In the genomic region with DNA sequence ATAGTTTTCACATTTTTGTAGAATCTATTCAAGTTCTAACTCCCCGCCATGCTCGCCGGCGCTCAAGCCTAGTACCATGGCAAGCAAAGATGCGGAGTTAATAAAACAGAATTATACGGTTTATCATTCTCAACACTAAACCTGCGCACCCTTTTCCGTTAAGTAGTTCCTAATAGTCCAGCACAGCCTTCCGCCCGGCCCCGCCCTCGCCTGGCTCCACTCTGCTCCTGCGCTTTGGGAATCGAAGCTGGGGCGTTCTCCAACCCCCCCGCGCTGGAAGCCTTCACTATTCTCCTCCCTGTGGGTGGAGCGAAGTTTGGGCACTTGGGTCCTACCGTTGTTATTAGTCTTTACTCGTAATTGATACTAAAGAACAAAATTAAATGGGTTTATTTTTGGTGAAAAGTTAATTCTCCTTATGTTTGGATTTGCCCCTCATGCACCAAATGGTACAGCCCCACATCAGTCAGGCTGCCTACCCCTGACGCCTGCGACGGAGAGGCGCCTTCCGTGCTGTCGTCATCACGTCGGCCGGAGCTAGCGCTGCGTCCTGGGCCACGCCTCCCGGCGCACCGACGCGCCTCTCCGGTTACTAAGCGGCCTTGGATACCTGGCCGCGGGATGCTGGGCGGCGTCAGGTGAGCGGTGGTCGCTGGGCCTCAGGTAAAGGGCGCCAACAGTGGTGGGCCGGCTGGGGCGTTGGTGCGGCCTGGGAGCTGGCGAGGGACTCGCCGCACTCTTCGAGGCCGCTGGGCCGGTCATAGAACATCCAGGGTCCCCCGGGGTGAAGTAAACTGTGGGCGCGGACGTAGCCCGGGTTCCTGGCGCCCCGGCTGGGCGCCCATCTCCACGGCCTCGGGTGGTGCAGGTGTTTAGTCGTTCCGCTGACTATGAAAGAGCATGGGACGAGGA, we compare ENCODE assay signal across 1 cellular context.
TF ChIP-seq lines count a peak whose summit lies in the region.

A gene with protein sequence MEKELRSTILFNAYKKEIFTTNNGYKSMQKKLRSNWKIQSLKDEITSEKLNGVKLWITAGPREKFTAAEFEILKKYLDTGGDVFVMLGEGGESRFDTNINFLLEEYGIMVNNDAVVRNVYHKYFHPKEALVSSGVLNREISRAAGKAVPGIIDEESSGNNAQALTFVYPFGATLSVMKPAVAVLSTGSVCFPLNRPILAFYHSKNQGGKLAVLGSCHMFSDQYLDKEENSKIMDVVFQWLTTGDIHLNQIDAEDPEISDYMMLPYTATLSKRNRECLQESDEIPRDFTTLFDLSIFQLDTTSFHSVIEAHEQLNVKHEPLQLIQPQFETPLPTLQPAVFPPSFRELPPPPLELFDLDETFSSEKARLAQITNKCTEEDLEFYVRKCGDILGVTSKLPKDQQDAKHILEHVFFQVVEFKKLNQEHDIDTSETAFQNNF (plus strand): TSS at position 546 of the 912 bp plus-strand sequence. CDS start 3,762 bp downstream, outside the sequence.

TF ChIP-seq in HCT116, 20 proteins besides CTCF, POLR2A, EP300 and RAD21 (continued from another document):
- TF ChIP-seq, protein P1, sequence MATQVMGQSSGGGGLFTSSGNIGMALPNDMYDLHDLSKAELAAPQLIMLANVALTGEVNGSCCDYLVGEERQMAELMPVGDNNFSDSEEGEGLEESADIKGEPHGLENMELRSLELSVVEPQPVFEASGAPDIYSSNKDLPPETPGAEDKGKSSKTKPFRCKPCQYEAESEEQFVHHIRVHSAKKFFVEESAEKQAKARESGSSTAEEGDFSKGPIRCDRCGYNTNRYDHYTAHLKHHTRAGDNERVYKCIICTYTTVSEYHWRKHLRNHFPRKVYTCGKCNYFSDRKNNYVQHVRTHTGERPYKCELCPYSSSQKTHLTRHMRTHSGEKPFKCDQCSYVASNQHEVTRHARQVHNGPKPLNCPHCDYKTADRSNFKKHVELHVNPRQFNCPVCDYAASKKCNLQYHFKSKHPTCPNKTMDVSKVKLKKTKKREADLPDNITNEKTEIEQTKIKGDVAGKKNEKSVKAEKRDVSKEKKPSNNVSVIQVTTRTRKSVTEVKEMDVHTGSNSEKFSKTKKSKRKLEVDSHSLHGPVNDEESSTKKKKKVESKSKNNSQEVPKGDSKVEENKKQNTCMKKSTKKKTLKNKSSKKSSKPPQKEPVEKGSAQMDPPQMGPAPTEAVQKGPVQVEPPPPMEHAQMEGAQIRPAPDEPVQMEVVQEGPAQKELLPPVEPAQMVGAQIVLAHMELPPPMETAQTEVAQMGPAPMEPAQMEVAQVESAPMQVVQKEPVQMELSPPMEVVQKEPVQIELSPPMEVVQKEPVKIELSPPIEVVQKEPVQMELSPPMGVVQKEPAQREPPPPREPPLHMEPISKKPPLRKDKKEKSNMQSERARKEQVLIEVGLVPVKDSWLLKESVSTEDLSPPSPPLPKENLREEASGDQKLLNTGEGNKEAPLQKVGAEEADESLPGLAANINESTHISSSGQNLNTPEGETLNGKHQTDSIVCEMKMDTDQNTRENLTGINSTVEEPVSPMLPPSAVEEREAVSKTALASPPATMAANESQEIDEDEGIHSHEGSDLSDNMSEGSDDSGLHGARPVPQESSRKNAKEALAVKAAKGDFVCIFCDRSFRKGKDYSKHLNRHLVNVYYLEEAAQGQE (IDR thresholded peaks at IDR 0.05; ENCODE audit: low read depth), result no peak
- TF ChIP-seq TCF7L2 (IDR thresholded peaks at IDR 0.05; ENCODE audit: borderline replicate concordance, extremely low read depth, insufficient read depth, insufficient read length) (peak; percentile 9), SP1 (IDR thresholded peaks at IDR 0.05; ENCODE audit: low read depth) (peak; percentile 89), ZNF274 (IDR thresholded peaks at IDR 0.05; ENCODE audit: low read depth, low read length) (no peak), YY1 (IDR thresholded peaks at IDR 0.05; ENCODE audit: extremely low read depth, insufficient replicate concordance, low read depth, low read length) (no peak), FOSL1 (IDR thresholded peaks at IDR 0.05; ENCODE audit: low read depth) (no peak), SIN3A (IDR thresholded peaks at IDR 0.05; ENCODE audit: low read depth) (peak; percentile 67; the same call in 1 of the 2 replicates), EZH2phosphoT487 (IDR thresholded peaks at IDR 0.05; ENCODE audit: borderline replicate concordance) (no peak), EZH2 (IDR thresholded peaks at IDR 0.05) (no peak), EGR1 (IDR thresholded peaks at IDR 0.05; ENCODE audit: low read depth) (0 out of 2 replicates have a peak, but pooled peaks have one; percentile 10), CEBPB (IDR thresholded peaks at IDR 0.05; ENCODE audit: low read depth) (no peak), ZFX (IDR thresholded peaks at IDR 0.05) (peak; percentile 81; the same call in 1 of the 2 replicates), ELF1 (IDR thresholded peaks at IDR 0.05; ENCODE audit: borderline replicate concordance, low read depth) (no peak; the same call in 1 of the 2 replicates)
- TF ChIP-seq, protein P2, sequence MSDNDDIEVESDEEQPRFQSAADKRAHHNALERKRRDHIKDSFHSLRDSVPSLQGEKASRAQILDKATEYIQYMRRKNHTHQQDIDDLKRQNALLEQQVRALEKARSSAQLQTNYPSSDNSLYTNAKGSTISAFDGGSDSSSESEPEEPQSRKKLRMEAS (IDR thresholded peaks at IDR 0.05), result peak; percentile 72
- TF ChIP-seq, protein P3, sequence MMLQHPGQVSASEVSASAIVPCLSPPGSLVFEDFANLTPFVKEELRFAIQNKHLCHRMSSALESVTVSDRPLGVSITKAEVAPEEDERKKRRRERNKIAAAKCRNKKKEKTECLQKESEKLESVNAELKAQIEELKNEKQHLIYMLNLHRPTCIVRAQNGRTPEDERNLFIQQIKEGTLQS (IDR thresholded peaks at IDR 0.05), result no peak
- TF ChIP-seq, protein P4, sequence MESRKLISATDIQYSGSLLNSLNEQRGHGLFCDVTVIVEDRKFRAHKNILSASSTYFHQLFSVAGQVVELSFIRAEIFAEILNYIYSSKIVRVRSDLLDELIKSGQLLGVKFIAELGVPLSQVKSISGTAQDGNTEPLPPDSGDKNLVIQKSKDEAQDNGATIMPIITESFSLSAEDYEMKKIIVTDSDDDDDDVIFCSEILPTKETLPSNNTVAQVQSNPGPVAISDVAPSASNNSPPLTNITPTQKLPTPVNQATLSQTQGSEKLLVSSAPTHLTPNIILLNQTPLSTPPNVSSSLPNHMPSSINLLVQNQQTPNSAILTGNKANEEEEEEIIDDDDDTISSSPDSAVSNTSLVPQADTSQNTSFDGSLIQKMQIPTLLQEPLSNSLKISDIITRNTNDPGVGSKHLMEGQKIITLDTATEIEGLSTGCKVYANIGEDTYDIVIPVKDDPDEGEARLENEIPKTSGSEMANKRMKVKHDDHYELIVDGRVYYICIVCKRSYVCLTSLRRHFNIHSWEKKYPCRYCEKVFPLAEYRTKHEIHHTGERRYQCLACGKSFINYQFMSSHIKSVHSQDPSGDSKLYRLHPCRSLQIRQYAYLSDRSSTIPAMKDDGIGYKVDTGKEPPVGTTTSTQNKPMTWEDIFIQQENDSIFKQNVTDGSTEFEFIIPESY (IDR thresholded peaks at IDR 0.05; ENCODE audit: extremely low read depth, insufficient replicate concordance, low read length), result no peak
TF ChIP-seq in HCT116: peak in this region for 9.
